1 cellular context compared by ENCODE assay signal in genomic region chr2:234979204-234980167, GRCh38.
TF ChIP-seq lines count a peak whose summit lies in the region.

No MANE protein-coding gene starts in this region.

TF ChIP-seq in HepG2, 621 proteins besides CTCF, POLR2A, EP300 and RAD21 (continued from another document):
- TF ChIP-seq SPEN (CRISPR knock-in tag; IDR thresholded peaks at IDR 0.05; ENCODE audit: low read depth) (0 out of 2 replicates have a peak, but pooled peaks have one; percentile 41), FOXJ3 (CRISPR knock-in tag; IDR thresholded peaks at IDR 0.05; ENCODE audit: borderline replicate concordance) (peak; percentile 36; the same call in 1 of the 2 replicates), ZBED4 (CRISPR knock-in tag; IDR thresholded peaks at IDR 0.05; ENCODE audit: borderline replicate concordance) (0 out of 2 replicates have a peak, but pooled peaks have one; percentile 45), ZNF670 (CRISPR knock-in tag; IDR thresholded peaks at IDR 0.05; ENCODE audit: borderline replicate concordance) (no peak), MAX (IDR thresholded peaks at IDR 0.05) (no peak), ZFX (CRISPR knock-in tag; IDR thresholded peaks at IDR 0.05; ENCODE audit: low read depth) (0 out of 2 replicates have a peak, but pooled peaks have one; percentile 14), ZBTB38 (CRISPR knock-in tag; IDR thresholded peaks at IDR 0.05) (peak; percentile 65; the same call in 1 of the 2 replicates), ETV6 (CRISPR knock-in tag; conservative IDR thresholded peaks at IDR 0.05) (0 out of 2 replicates have a peak, but pooled peaks have one; percentile 17)
